Comparison of ENCODE assay signal across 1 cellular context in the genomic region with DNA sequence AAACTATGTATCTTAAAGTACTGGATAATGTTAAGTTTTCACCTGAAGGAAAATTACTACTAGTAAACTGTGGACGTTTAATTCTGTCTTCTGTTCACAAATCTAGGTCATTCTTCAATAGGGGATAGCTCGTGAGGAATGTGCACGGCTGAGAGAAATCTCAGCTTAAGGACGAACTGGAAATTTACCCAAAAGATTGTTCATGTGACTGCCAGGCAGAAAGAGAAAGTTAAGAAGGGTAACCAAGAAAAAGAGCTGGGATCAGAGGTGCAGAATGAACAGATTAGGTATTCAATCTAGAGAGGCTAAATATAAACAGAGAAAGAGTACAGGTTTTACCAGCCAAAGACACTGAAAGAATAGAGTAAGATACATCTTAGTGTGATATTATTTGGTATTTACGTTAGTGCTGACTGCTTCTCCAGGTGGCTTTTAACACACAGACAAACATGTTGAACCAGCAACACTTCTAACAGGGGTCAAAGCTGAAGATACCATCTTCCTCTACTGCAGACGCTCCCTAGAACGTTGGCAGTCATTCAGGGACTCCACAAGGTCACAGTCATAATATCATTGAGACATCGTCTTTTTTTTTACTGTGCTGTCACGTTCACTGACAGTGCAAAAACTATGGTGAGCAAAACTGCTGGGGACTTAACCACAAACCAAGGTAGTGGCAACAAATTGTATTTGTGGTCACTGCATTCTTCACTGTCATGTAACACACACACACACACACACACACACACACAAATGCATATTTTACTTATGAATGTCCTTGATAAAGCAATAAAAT.
TF ChIP-seq lines count a peak whose summit lies in the region.

No MANE protein-coding gene starts in this region.

TF ChIP-seq in H1, 55 proteins besides CTCF, POLR2A, EP300 and RAD21:
- TF ChIP-seq SP4 (IDR thresholded peaks at IDR 0.05; ENCODE audit: low read length), result no peak
- TF ChIP-seq CHD7 (IDR thresholded peaks at IDR 0.05; ENCODE audit: insufficient replicate concordance, low read length), result no peak
